Comparison of ENCODE assay signal across 8 cellular contexts in the genomic region with DNA sequence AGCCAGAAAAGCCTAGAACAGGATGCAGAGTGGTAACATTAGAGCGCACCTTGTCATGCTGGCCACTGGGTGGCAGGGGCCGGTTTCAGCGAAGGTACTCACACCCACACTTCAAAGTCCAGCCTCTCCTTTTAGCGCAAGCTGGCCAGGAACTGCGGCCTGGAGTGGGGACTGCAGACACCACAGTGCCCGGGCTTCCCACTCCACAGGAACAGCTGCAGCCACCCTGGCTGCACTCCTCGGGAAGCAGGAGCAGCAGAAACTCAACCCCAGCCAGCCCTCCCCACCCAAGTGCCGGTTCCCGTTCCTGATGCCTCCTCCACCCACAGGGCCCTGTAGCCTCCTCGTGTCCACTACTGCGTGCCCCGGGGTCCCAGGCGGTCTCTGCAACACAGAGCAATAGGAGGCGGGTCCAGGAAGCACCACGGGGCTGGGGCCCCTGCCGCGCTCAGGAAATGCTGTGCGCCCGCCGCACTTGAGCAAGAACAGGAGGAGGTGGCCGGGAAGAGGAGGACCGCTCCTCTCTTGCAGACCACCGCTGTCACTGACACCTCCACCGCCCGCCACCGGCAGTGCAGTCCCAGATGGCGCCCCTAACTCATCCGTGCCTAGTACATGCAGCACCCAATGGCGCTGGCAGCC. TPM values are rescaled to one million over a fixed set of nuclear protein-coding genes. Genes with fewer than 3 reads are reported as not detected.
DNase-seq lines count a peak whose midpoint lies in the region; ATAC-seq and TF ChIP-seq lines count a peak whose summit lies in the region.

No MANE protein-coding gene starts in this region.

- intact Hi-C loops in uterus (cut with DNase I; ENCODE audit: low total_unique reads) = no loop called here

- H3K4me3 ChIP-seq in NT2/D1 (ENCODE audit: insufficient read length, low read depth) (peak overlapping the region; percentile 19), iPS-18c (ENCODE audit: insufficient read depth, low read depth, low read length) (peak overlapping the region; percentile 36), uterus (no peak overlapping the region)

- no peak overlapping the region for H3K4me3 Mint-ChIP-seq in HFFc6
- no peak overlapping the region for H3K4me3 Mint-ChIP-seq in stimulated activated naive B cell treated with anti-CD40 and anti-IgM and Interleukin-4, amounts not matched to agents 10 μg/mL and 1 μg/mL and 100 μg/mL, for 72 hours

- H3K27ac Mint-ChIP-seq in HFFc6 = no peak overlapping the region
- no peak overlapping the region for H3K27ac Mint-ChIP-seq in stimulated activated naive B cell treated with anti-CD40 and anti-IgM and Interleukin-4, amounts not matched to agents 10 μg/mL and 1 μg/mL and 100 μg/mL, for 72 hours

- in situ Hi-C loops in Caki2 (cut with HindIII; ENCODE audit: low pct_unique_long_range_greater_than_20kb, low sequenced_read_pairs) = no loop called here

- H3K27me3 ChIP-seq in NT2/D1 (ENCODE audit: insufficient read depth, insufficient read length) (peaks cover 43% of the 10 kb centered on the region), uterus (peaks cover 0 to 9% of the 10 kb centered on the region in 2 donors)

- H3K36me3 ChIP-seq in NT2/D1 (ENCODE audit: insufficient read depth, insufficient read length, low read length) = no peaks in the 10 kb centered on the region
- H3K36me3 ChIP-seq in uterus = no peaks in the 10 kb centered on the region

- TF ChIP-seq CTCF in HFFc6 (IDR thresholded peaks at IDR 0.05) = peak; percentile 79
- peak in 1 of 4 experiments; percentile 18 for TF ChIP-seq CTCF in uterus (IDR thresholded peaks at IDR 0.05)

- DNase-seq in Caki2 (ENCODE audit: low read depth) = peak; percentile 63
- DNase-seq in HFFc6 = peak; percentile 44
- DNase-seq in NT2/D1 (ENCODE audit: low read depth, low spot score) = peak; percentile 25
- DNase-seq in astrocyte of the hippocampus (ENCODE audit: low read depth, low spot score) = peak; percentile 73
- DNase-seq in stimulated activated naive B cell treated with anti-CD40 and anti-IgM and Interleukin-4, amounts not matched to agents 10 μg/mL and 1 μg/mL and 100 μg/mL, for 72 hours = no peak
- no peak for DNase-seq in uterus

- no peak overlapping the region for H3K9ac ChIP-seq in NT2/D1 (ENCODE audit: insufficient read length, low read depth)

- H3K27me3 Mint-ChIP-seq in HFFc6 (ENCODE audit: insufficient read depth) = peaks cover 41% of the 10 kb centered on the region
- peaks cover 72 to 90% of the 10 kb centered on the region in 2 donors for H3K27me3 Mint-ChIP-seq in stimulated activated naive B cell treated with anti-CD40 and anti-IgM and Interleukin-4, amounts not matched to agents 10 μg/mL and 1 μg/mL and 100 μg/mL, for 72 hours

- ATAC-seq in stimulated activated naive B cell treated with anti-CD40 and anti-IgM and Interleukin-4, amounts not matched to agents 10 μg/mL and 1 μg/mL and 100 μg/mL, for 72 hours (replicated peaks) = peak; percentile 62 to 71
- ATAC-seq in HG03039 (IDR thresholded peaks at IDR 0.05; ENCODE audit: unreplicated experiment) = no peak

- H3K9me3 Mint-ChIP-seq in HFFc6 = no peaks in the 10 kb centered on the region
- H3K9me3 Mint-ChIP-seq in stimulated activated naive B cell treated with anti-CD40 and anti-IgM and Interleukin-4, amounts not matched to agents 10 μg/mL and 1 μg/mL and 100 μg/mL, for 72 hours = no peaks in the 10 kb centered on the region

- H3K9me3 ChIP-seq in NT2/D1 (ENCODE audit: insufficient read depth, low read length) (peaks cover 17% of the 10 kb centered on the region; the same call in 1 of the 2 replicates), iPS-18c (ENCODE audit: control insufficient read depth, insufficient read depth, low read length) (peaks cover 3% of the 10 kb centered on the region), uterus (no peaks in the 10 kb centered on the region)

- H3K27ac ChIP-seq in uterus = no peak overlapping the region

- TF ChIP-seq POLR2A in uterus (IDR thresholded peaks at IDR 0.05) = no peak

- peaks cover 7% of the 10 kb centered on the region for H3K4me1 Mint-ChIP-seq in HFFc6 (ENCODE audit: low read depth)
- peaks cover 14 to 23% of the 10 kb centered on the region in 2 donors for H3K4me1 Mint-ChIP-seq in stimulated activated naive B cell treated with anti-CD40 and anti-IgM and Interleukin-4, amounts not matched to agents 10 μg/mL and 1 μg/mL and 100 μg/mL, for 72 hours

- H3K4me1 ChIP-seq in NT2/D1 (ENCODE audit: insufficient read depth, insufficient read length) = peaks cover 8% of the 10 kb centered on the region
- H3K4me1 ChIP-seq in uterus = no peaks in the 10 kb centered on the region

- no peaks in the 10 kb centered on the region for H3K36me3 Mint-ChIP-seq in HFFc6 (ENCODE audit: low read depth)
- H3K36me3 Mint-ChIP-seq in stimulated activated naive B cell treated with anti-CD40 and anti-IgM and Interleukin-4, amounts not matched to agents 10 μg/mL and 1 μg/mL and 100 μg/mL, for 72 hours = no peaks in the 10 kb centered on the region

RNA-seq across cellular contexts. Expression of a gene that starts 2.2 kb away (rescaled TPM):
- total RNA-seq in Caki2 (2014; rRNA removed; shearing (Covaris generic); ENCODE audit: low replicate concordance) = 0.49 and 2.8 TPM in 2 replicates
- not detected for total RNA-seq in HFFc6 (2021; fragmentation: NEBNext Ultra II Directional; extraction: Animal tissue kit (Norgen Biotek cat#: 25700))
- total RNA-seq in uterus = not detected

RNA-seq across cellular contexts. Expression of a gene that starts 43.6 kb away (rescaled TPM):
- total RNA-seq in Caki2 (2014; rRNA removed; shearing (Covaris generic); ENCODE audit: low replicate concordance) = not detected in 2 replicates
- not detected for total RNA-seq in HFFc6 (2021; fragmentation: NEBNext Ultra II Directional; extraction: Animal tissue kit (Norgen Biotek cat#: 25700))
- not detected for total RNA-seq in uterus

RNA-seq across cellular contexts. Expression of a gene that starts 52.5 kb away (rescaled TPM):
- total RNA-seq in Caki2 (2014; rRNA removed; shearing (Covaris generic); ENCODE audit: low replicate concordance) = 0.10 TPM in 1 of 2 replicates, not detected in the other
- total RNA-seq in HFFc6 (2021; fragmentation: NEBNext Ultra II Directional; extraction: Animal tissue kit (Norgen Biotek cat#: 25700)) = not detected
- total RNA-seq in uterus = 1 to 10 TPM in 2 of 4 donors, not detected in 2; 4.7 to 4.9 TPM

Comparison
In these comparisons a context has a peak if more than half of its experiments do, and no peak if none do; other contexts are left out.
1. DNase-seq: peak in Caki2 (single experiment), HFFc6 (single experiment), NT2/D1 (single experiment) and astrocyte of the hippocampus (single experiment); none in stimulated activated naive B cell treated with anti-CD40 and anti-IgM and Interleukin-4, amounts not matched to agents 10 μg/mL and 1 μg/mL and 100 μg/mL, for 72 hours (single experiment) and uterus (0 of 2).
2. H3K4me3 ChIP-seq: peak in NT2/D1 (single experiment) and iPS-18c (single experiment); none in uterus (0 of 2).